Comparison of ENCODE assay signal across 12 cellular contexts in the genomic region with DNA sequence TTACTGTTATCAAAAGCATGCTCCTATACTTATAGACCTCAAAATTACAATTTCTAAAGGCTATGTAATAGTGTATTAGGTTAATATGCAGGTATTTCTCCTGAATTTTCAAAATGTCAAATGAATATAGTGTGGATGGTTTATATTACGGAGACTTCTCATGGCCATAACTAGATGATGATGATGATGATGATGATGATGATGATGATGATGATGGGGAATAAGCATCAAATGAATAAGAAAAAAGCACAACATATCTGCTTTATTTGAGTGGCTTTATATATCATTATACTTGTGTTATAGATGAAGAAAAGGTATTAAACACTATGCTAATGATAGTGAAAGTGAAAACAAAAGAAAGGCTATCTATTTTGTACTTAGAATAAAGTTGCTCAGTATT. TPM values are rescaled to one million over a fixed set of nuclear protein-coding genes. Genes with fewer than 3 reads are reported as not detected.
A peak's percentile ranks its signal among the peaks of the same experiment; 100 is the strongest.
DNase-seq lines count a peak whose midpoint lies in the region; ATAC-seq, FAIRE-seq and TF ChIP-seq lines count a peak whose summit lies in the region.
"Had no signal": no experiment of that assay in that cellular context is flagged by ENCODE, and none has a peak within 500 bp of the region (broad histone marks: within the 10 kb centered on the region; RNA-seq: fewer than 3 reads in every experiment).

No MANE protein-coding gene starts in this region.

- no peak overlapping the region for H3K4me3 ChIP-seq in HepG2 (replicated peaks in 1 of 3; ENCODE audit: insufficient read depth in 1 of 3, low read depth in 2 of 3, low read length in 3 of 3)
- no peak overlapping the region for H3K4me3 ChIP-seq in right lobe of liver
- no peak overlapping the region for H3K4me3 ChIP-seq in HEK293 (ENCODE audit: low read depth, low read length)
- H3K4me3 ChIP-seq in GM12878: no peak overlapping the region

- ATAC-seq in HepG2 (no peak), right lobe of liver (no peak), GM12878 (no peak)

- H3K27me3 ChIP-seq in HepG2 (ENCODE audit: control insufficient read depth in 1 of 2, insufficient read depth in 2 of 2, low read length in 2 of 2): no peaks in the 10 kb centered on the region
- no peaks in the 10 kb centered on the region for H3K27me3 ChIP-seq in right lobe of liver
- no peaks in the 10 kb centered on the region for H3K27me3 ChIP-seq in GM12878 (replicated peaks in 1 of 2; ENCODE audit: control insufficient read depth in 2 of 2, insufficient read depth in 2 of 2, low read length in 1 of 2)

- RAD21 ChIA-PET in GM12878 (lab: Charles Lee; ENCODE audit: unreplicated experiment): no interaction called here

- intact Hi-C loops in HepG2 (cut with micrococcal nuclease; ENCODE audit: unreplicated experiment): no loop called here
- intact Hi-C loops in right lobe of liver (cut with DNase I): no loop called here
- intact Hi-C loops in GM12878 (cut with micrococcal nuclease; ENCODE audit: unreplicated experiment): no loop called here

- TF ChIP-seq EP300 in HepG2 (IDR thresholded peaks at IDR 0.05; ENCODE audit: low read depth in 2 of 2, low read length in 2 of 2): no peak
- no peak for TF ChIP-seq EP300 in HepG2 (CRISPR knock-in tag; IDR thresholded peaks at IDR 0.05; ENCODE audit: borderline replicate concordance)
- TF ChIP-seq EP300 in GM12878 (IDR thresholded peaks at IDR 0.05; ENCODE audit: borderline replicate concordance in 1 of 2, control insufficient read depth in 1 of 2, low read depth in 2 of 2, low read length in 2 of 2): no peak

- H3K79me2 ChIP-seq in HepG2 (ENCODE audit: insufficient read depth, low read length): no peaks in the 10 kb centered on the region
- no peaks in the 10 kb centered on the region for H3K79me2 ChIP-seq in GM12878 (ENCODE audit: control insufficient read depth, insufficient read depth, low read length)

- no peak for TF ChIP-seq POLR2A in HepG2 (IDR thresholded peaks at IDR 0.05; ENCODE audit: insufficient read depth in 1 of 2, low read depth in 2 of 2, low read length in 2 of 2)
- no peak for TF ChIP-seq POLR2A in right lobe of liver (IDR thresholded peaks at IDR 0.05)
- TF ChIP-seq POLR2A in GM12878 (IDR thresholded peaks at IDR 0.05; ENCODE audit: low read depth, low read length): no peak

- TF ChIP-seq CTCF in HepG2 (CRISPR knock-in tag; IDR thresholded peaks at IDR 0.05) (no peak), right lobe of liver (IDR thresholded peaks at IDR 0.05) (no peak), HEK293 (tag by site-specific recombination; IDR thresholded peaks at IDR 0.05) (no peak), GM12878 (IDR thresholded peaks at IDR 0.05 in 2 of 3, conservative IDR thresholded peaks at IDR 0.05 in 1 of 3; ENCODE audit: control insufficient read depth in 2 of 3, extremely low read depth in 1 of 3, insufficient read depth in 1 of 3, low read depth in 3 of 3, low read length in 3 of 3) (no peak)

- CTCF ChIA-PET in HepG2 (lab: Yijun Ruan, JAX; ENCODE audit: low intra/inter-chr PET ratio, low total read pairs): no interaction called here
- CTCF ChIA-PET in HEK293 (lab: Yijun Ruan, JAX): no interaction called here
- CTCF ChIA-PET in GM12878 (lab: Yijun Ruan, JAX): interaction anchor here (0.7 to 2.4 kb wide), 2 partner anchors 9 to 193 kb away, joined by 4 to 6 read pairs; no protein-coding TSS in a partner anchor

- in situ Hi-C loops in HepG2 (cut with HindIII; ENCODE audit: extremely low pct_ligation_motif_present, low pct_unique_long_range_greater_than_20kb) (no loop called here), GM12878 (cut with MboI) (no loop called here)

- H3K27ac ChIP-seq in HepG2 (ENCODE audit: extremely low read length, insufficient read depth, low read length) (no peak overlapping the region), right lobe of liver (no peak overlapping the region), HEK293 (ENCODE audit: extremely low read depth, low read depth, low read length) (no peak overlapping the region), GM12878 (ENCODE audit: control insufficient read depth, insufficient read depth) (no peak overlapping the region)
- H3K27ac ChIP-seq: C4-2B had no signal

- H3K9me3 ChIP-seq in HepG2 (ENCODE audit: low read length): no peaks in the 10 kb centered on the region
- no peaks in the 10 kb centered on the region for H3K9me3 ChIP-seq in right lobe of liver
- H3K9me3 ChIP-seq in HEK293 (ENCODE audit: control insufficient read depth, insufficient read depth, low read depth, low read length): no peaks in the 10 kb centered on the region
- no peaks in the 10 kb centered on the region for H3K9me3 ChIP-seq in GM12878 (replicated peaks; ENCODE audit: control insufficient read depth, insufficient read depth, low read length)
- H3K9me3 ChIP-seq: Caco-2 had no signal

- H3K36me3 ChIP-seq in HepG2 (replicated peaks in 1 of 2; ENCODE audit: control insufficient read depth in 1 of 2, insufficient read depth in 2 of 2, low read length in 2 of 2): peaks cover 17 to 62% of the 10 kb centered on the region in 2 experiments
- H3K36me3 ChIP-seq in right lobe of liver: peaks cover 0 to 43% (median 21%) of the 10 kb centered on the region in 4 donors
- peaks cover 73 to 74% of the 10 kb centered on the region in 2 experiments for H3K36me3 ChIP-seq in HEK293 (ENCODE audit: control insufficient read depth in 2 of 2, insufficient read depth in 1 of 2, low read length in 2 of 2)
- peaks cover 4 to 31% of the 10 kb centered on the region in 2 experiments for H3K36me3 ChIP-seq in GM12878 (ENCODE audit: control insufficient read depth in 2 of 2, insufficient read depth in 2 of 2, low read length in 1 of 2)

- no peak overlapping the region for H2AFZ ChIP-seq in HepG2 (ENCODE audit: low read length)
- no peak overlapping the region for H2AFZ ChIP-seq in GM12878 (ENCODE audit: control insufficient read depth, low read depth, low read length)

- FAIRE-seq in HepG2 (lab: Jason Lieb, UNC) (no peak), GM12878 (lab: Jason Lieb, UNC) (no peak)

- H3K4me2 ChIP-seq in HepG2 (ENCODE audit: low read depth, low read length): no peak overlapping the region
- H3K4me2 ChIP-seq in GM12878 (ENCODE audit: control insufficient read depth, insufficient read depth): no peak overlapping the region

- BruUV-seq in HepG2 (replicated peaks; lab: Mats Ljungman, UMichigan) (TSS peak; percentile 25), GM12878 (replicated peaks; lab: Mats Ljungman, UMichigan) (TSS peak; percentile 31)

- POLR2A ChIA-PET in HepG2 (lab: Yijun Ruan, JAX): interaction anchor here (0.6 kb wide), 1 partner anchor 187 kb away, joined by 5 read pairs; no protein-coding TSS in a partner anchor
- POLR2A ChIA-PET in HEK293 (lab: Yijun Ruan, JAX): interaction anchor here (0.7 kb wide), 1 partner anchor 117 kb away, joined by 8 read pairs; no protein-coding TSS in a partner anchor
- POLR2A ChIA-PET in GM12878 (lab: Charles Lee): interaction anchor here (0.5 kb wide), 1 partner anchor 59 kb away, joined by 4 read pairs; no protein-coding TSS in a partner anchor

- 100% methylated on average over 1 of the region's 1 CpG for WGBS in HepG2 (ENCODE audit: low lambda C conversion rate)
- 100% methylated on average over 1 of the region's 1 CpG for WGBS in right lobe of liver (ENCODE audit: insufficient coverage, low coverage, low lambda C conversion rate, missing lambda C conversion rate)
- 96% methylated on average over 1 of the region's 1 CpG for WGBS in GM12878 (ENCODE audit: insufficient coverage, insufficient replicate concordance, low lambda C conversion rate, missing lambda C conversion rate)

- TF ChIP-seq RAD21 in HepG2 (CRISPR knock-in tag; IDR thresholded peaks at IDR 0.05) (no peak), GM12878 (IDR thresholded peaks at IDR 0.05; ENCODE audit: insufficient read depth, low read depth, low read length) (no peak)

- H4K20me1 ChIP-seq in HepG2 (ENCODE audit: insufficient read depth, low read length) (no peaks in the 10 kb centered on the region; the same call in 1 of the 2 replicates), GM12878 (ENCODE audit: control insufficient read depth, insufficient read depth) (no peaks in the 10 kb centered on the region)

- SMC1A ChIA-PET in GM12878 (lab: Charles Lee; ENCODE audit: uncharacterized antibody, unreplicated experiment): interaction anchor here (2.0 kb wide), 1 partner anchor 12 kb away, joined by 4 read pairs; no protein-coding TSS in a partner anchor

- H3K9ac ChIP-seq in HepG2 (ENCODE audit: insufficient read depth, low read depth, low read length) (no peak overlapping the region), GM12878 (ENCODE audit: control insufficient read depth, insufficient read depth, low read length) (no peak overlapping the region)

- H3K4me1 ChIP-seq in HepG2 (ENCODE audit: insufficient read depth, low read length) (no peaks in the 10 kb centered on the region), right lobe of liver (no peaks in the 10 kb centered on the region), HEK293 (ENCODE audit: control insufficient read depth, insufficient read depth, low read length) (no peaks in the 10 kb centered on the region), GM12878 (ENCODE audit: control insufficient read depth, insufficient read depth, low read length) (no peaks in the 10 kb centered on the region)
- H3K4me1 ChIP-seq: Caco-2 had no signal

- DNase-seq in HepG2 (ENCODE audit: low spot score) (no peak), right lobe of liver (no peak), GM12878 (ENCODE audit: low read depth, low spot score) (no peak), cerebellar cortex (ENCODE audit: low spot score) (no peak), SKM-1 (lab: John Stamatoyannopoulos, UW; ENCODE audit: unreplicated experiment) (no peak)
- DNase-seq: AML-193; Caco-2; CD4-positive, alpha-beta T cell; GDM1; H9 had no signal

RNA-seq across cellular contexts. Expression of gene CDC27, which starts 53.9 kb away (rescaled TPM):
- 102 and 162 TPM in 2 replicates for total RNA-seq in HepG2 (2016; rRNA removed; fragmentation: Illumina TruSeq; extraction: Trizol)
- 15.6 and 16.5 TPM in 2 replicates for total RNA-seq in HepG2 (2016; cell fraction: cytosol; rRNA removed; fragmentation: Illumina TruSeq; extraction: Trizol; ENCODE audit: low read depth)
- total RNA-seq in HepG2 (2016; cell fraction: insoluble cytoplasmic fraction; rRNA removed; fragmentation: Illumina TruSeq; extraction: Trizol): 94.8 and 180 TPM in 2 replicates
- 45.9 and 57.6 TPM in 2 replicates for total RNA-seq in HepG2 (2016; cell fraction: membrane; rRNA removed; fragmentation: Illumina TruSeq; extraction: Trizol)
- 66.9 and 67.5 TPM in 2 replicates for total RNA-seq in HepG2 (2016; cell fraction: nucleus; rRNA removed; fragmentation: Illumina TruSeq; extraction: Trizol)
- 55.9 and 80.7 TPM in 2 replicates for polyA plus RNA-seq in HepG2 (2011; rRNA removed)
- 39.5 and 46.1 TPM in 2 replicates for polyA plus RNA-seq in HepG2 (2011; cell fraction: cytosol; rRNA removed)
- 54.9 and 64.9 TPM in 2 replicates for polyA plus RNA-seq in HepG2 (2011; cell fraction: nucleus; rRNA removed)
- 45.5 and 46.6 TPM in 2 replicates for polyA plus RNA-seq in HepG2 (2012)
- 4.4 and 5.4 TPM in 2 replicates for polyA plus RNA-seq in HepG2 (2016; cell fraction: cytosol; fragmentation: Illumina TruSeq; extraction: Trizol; ENCODE audit: low read depth)
- 124 and 138 TPM in 2 replicates for polyA plus RNA-seq in HepG2 (2016; cell fraction: insoluble cytoplasmic fraction; fragmentation: Illumina TruSeq; extraction: Trizol; ENCODE audit: low read depth)
- 16.5 and 20.8 TPM in 2 replicates for polyA plus RNA-seq in HepG2 (2016; cell fraction: membrane; fragmentation: Illumina TruSeq; extraction: Trizol; ENCODE audit: low read depth)
- polyA plus RNA-seq in HepG2 (2016; cell fraction: nucleus; fragmentation: Illumina TruSeq; extraction: Trizol; ENCODE audit: insufficient read depth, low read depth): 88.5 and 91.4 TPM in 2 replicates
- 105 and 134 TPM in 2 replicates for polyA minus RNA-seq in HepG2 (2011; rRNA and poly(A)+ RNA removed; ENCODE audit: low replicate concordance)
- 70.2 and 86.9 TPM in 2 replicates for polyA minus RNA-seq in HepG2 (2011; cell fraction: cytosol; rRNA and poly(A)+ RNA removed)
- polyA minus RNA-seq in HepG2 (2011; cell fraction: nucleus; rRNA and poly(A)+ RNA removed): 68.6 and 73.8 TPM in 2 replicates
- total RNA-seq in right lobe of liver: 10 to 100 TPM; 27.5 to 50.4 (median 32.9) TPM
- total RNA-seq in GM12878 (2013; cell fraction: nucleolus; rRNA removed): 118 and 123 TPM in 2 replicates
- 94.8 and 118 TPM in 2 replicates for total RNA-seq in GM12878 (2014; rRNA removed)
- total RNA-seq in GM12878 (2014; rRNA removed; fragmentation: Illumina TruSeq; extraction: Trizol): 92.5 and 100.0 TPM in 2 replicates
- 116 and 125 TPM in 2 replicates for total RNA-seq in GM12878 (2021)
- polyA plus RNA-seq in GM12878 (2011; ENCODE audit: low read depth): 36.8 TPM
- polyA plus RNA-seq in GM12878 (2011; rRNA removed): 138 and 157 TPM in 2 replicates
- 81.8 and 88.7 TPM in 2 replicates for polyA plus RNA-seq in GM12878 (2011; cell fraction: cytosol; rRNA removed)
- polyA plus RNA-seq in GM12878 (2011; cell fraction: nucleus; rRNA removed): 97.1 and 105 TPM in 2 replicates
- polyA plus RNA-seq in GM12878 (2012): 32.2 and 41.5 TPM in 2 replicates
- 99.7 and 118 TPM in 2 replicates for polyA plus RNA-seq in GM12878 (2014; fragmentation: Illumina TruSeq; extraction: Trizol)
- polyA plus RNA-seq in GM12878 (2014; fragmentation: Nextera tagmentation; extraction: Ambion mirVana): 10 to 100 TPM; 23.2 to 27.2 TPM
- polyA plus RNA-seq in GM12878 (2014; rRNA removed): 44.7 and 47.3 TPM in 2 replicates
- 10 to 100 TPM; 97.2 to 98.4 TPM for polyA plus RNA-seq in GM12878 (2016; fragmentation: Nextera tagmentation; extraction: Ambion mirVana)
- polyA minus RNA-seq in GM12878 (2011; rRNA and poly(A)+ RNA removed): 214 and 252 TPM in 2 replicates
- 59.7 and 63.4 TPM in 2 replicates for polyA minus RNA-seq in GM12878 (2011; cell fraction: cytosol; rRNA and poly(A)+ RNA removed)
- 30.2 and 43.7 TPM in 2 replicates for polyA minus RNA-seq in GM12878 (2011; cell fraction: nucleus; rRNA and poly(A)+ RNA removed)

Comparison
In these comparisons a context has a peak if more than half of its experiments do, and no peak if none do; other contexts are left out.
1. Of the 63 proteins assayed by ChIP-seq in both HepG2 and HEK293: peak only in HepG2: none; only in HEK293: ZNF513; in both: none; in neither: 62.